In the genomic region with DNA sequence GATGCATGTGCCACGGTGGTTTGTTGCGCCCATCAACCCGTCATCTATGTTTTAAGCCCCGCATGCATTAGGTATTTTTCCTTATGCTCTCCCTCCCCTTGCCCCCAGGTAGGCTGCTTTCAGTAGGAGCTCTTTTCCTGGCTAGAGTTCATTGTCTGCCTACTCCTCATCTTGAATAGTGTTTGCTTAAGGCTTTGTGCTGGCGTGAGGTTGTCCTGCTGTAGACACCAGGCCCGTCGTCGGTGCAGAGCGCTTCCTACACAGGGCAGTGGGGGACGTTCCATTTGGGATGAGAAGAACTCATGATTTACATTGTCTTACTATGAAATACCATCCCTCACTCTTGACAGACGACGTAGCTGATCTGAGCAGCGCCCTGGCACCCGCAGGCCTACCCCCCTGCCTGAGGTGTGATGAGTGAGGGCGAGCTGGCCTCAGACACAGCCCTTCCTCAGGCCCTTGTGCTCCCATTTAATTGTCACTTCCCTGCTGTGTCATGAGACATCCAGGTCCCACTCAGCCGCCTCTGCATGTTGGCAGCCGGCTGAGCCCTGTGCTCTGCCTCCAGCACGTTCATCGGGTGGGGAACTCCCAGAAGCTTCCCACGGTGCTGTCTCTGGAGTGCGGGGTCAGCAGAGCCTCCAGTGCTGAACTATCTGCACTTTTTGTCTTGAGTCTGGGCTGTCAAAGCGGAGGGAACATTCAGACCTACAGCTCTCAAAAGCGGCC, we compare ENCODE assay signal across 9 cellular contexts.
A peak's percentile ranks its signal among the peaks of the same experiment; 100 is the strongest.
DNase-seq lines count a peak whose midpoint lies in the region; ATAC-seq and TF ChIP-seq lines count a peak whose summit lies in the region.
"Had no signal": no experiment of that assay in that cellular context is flagged by ENCODE, and none has a peak within 500 bp of the region (broad histone marks: within the 10 kb centered on the region; RNA-seq: fewer than 3 reads in every experiment).

No MANE protein-coding gene starts in this region.

- H3K4me1 Mint-ChIP-seq in chondrocyte (ENCODE audit: low read depth) = peaks cover 16% of the 10 kb centered on the region

- CTCF ChIA-PET in A673 (lab: Charles Lee) = interaction anchor here (0.6 kb wide), 1 partner anchor 101 kb away, joined by 3 read pairs; no protein-coding TSS in a partner anchor

- H3K4me3 ChIP-seq in A673 (ENCODE audit: low read depth, low read length, poor library complexity, severe bottlenecking) (no peak overlapping the region), mesodermal cell (ENCODE audit: extremely low read depth, insufficient read depth, low read length, poor library complexity, severe bottlenecking) (no peak overlapping the region)

- H3K4me1 ChIP-seq in A673 (ENCODE audit: insufficient read depth, low read length, poor library complexity, severe bottlenecking) = peaks cover 16% of the 10 kb centered on the region
- peaks cover under 1% of the 10 kb centered on the region for H3K4me1 ChIP-seq in mesodermal cell (ENCODE audit: control insufficient read depth, insufficient read depth, low read length, poor library complexity, severe bottlenecking)

- no TSS peak for BruUV-seq in A673 (replicated peaks; lab: Mats Ljungman, UMichigan)

- H3K27ac Mint-ChIP-seq in chondrocyte (ENCODE audit: unreplicated experiment) = peak overlapping the region; percentile 75

- peaks cover 1% of the 10 kb centered on the region for H3K36me3 Mint-ChIP-seq in chondrocyte (ENCODE audit: low read depth)

- no peaks in the 10 kb centered on the region for H3K9me3 Mint-ChIP-seq in chondrocyte (ENCODE audit: low read depth)

- DNase-seq in A673 (ENCODE audit: low spot score) (peak; percentile 45), NCI-H187 treated with DMSO at 0.1 percent for 48 hours (lab: John Stamatoyannopoulos, UW) (peak; percentile 28), chondrocyte (ENCODE audit: low spot score) (peak; percentile 33), NCI-H2171 treated with DMSO at 0.1 percent for 48 hours (lab: John Stamatoyannopoulos, UW) (no peak), GF-D8 (lab: John Stamatoyannopoulos, UW) (no peak)
- DNase-seq: activated T-cell treated with anti-CD3 and anti-CD28 coated beads, Interleukin-2, amount 50 U/mL, for 1 hour had no signal

- H3K4me3 Mint-ChIP-seq in chondrocyte (ENCODE audit: unreplicated experiment) = no peak overlapping the region

- ATAC-seq in HG02885 (IDR thresholded peaks at IDR 0.05; ENCODE audit: poor library complexity, unreplicated experiment) (no peak), HG03520 (IDR thresholded peaks at IDR 0.05; ENCODE audit: unreplicated experiment) (no peak)

- H3K9me3 ChIP-seq in A673 (ENCODE audit: low read depth, low read length, poor library complexity, severe bottlenecking) (no peaks in the 10 kb centered on the region), mesodermal cell (ENCODE audit: control insufficient read depth, low read length) (no peaks in the 10 kb centered on the region)

- H3K36me3 ChIP-seq in A673 (ENCODE audit: insufficient read depth, low read length, poor library complexity, severe bottlenecking) (no peaks in the 10 kb centered on the region), mesodermal cell (ENCODE audit: control insufficient read depth, insufficient read depth, low read length) (peaks cover 24% of the 10 kb centered on the region)

- no peaks in the 10 kb centered on the region for H3K27me3 Mint-ChIP-seq in chondrocyte (ENCODE audit: low read depth)

- no peak for TF ChIP-seq CTCF in A673 (conservative IDR thresholded peaks at IDR 0.05; ENCODE audit: low read depth, low read length)
- no peak for TF ChIP-seq CTCF in chondrocyte (IDR thresholded peaks at IDR 0.05)

- H3K27ac ChIP-seq in A673 (ENCODE audit: low read depth, low read length, poor library complexity, severe bottlenecking) (no peak overlapping the region), mesodermal cell (ENCODE audit: low read depth, low read length, severe bottlenecking) (peak overlapping the region; percentile 23)

- POLR2A ChIA-PET in A673 (lab: Charles Lee; ENCODE audit: low non-redundant PET) = no interaction called here

- no peaks in the 10 kb centered on the region for H3K27me3 ChIP-seq in A673 (replicated peaks; ENCODE audit: insufficient read depth, low read depth, low read length, poor library complexity)

- 89 to 97% methylated on average over 13 to 20 of the region's 23 CpGs for WGBS in mesodermal cell (ENCODE audit: insufficient coverage in 2 of 2), 2 experiments

- intact Hi-C loops in A673 (cut with micrococcal nuclease; ENCODE audit: unreplicated experiment) = no loop called here

Comparison
In these comparisons a context has a peak if more than half of its experiments do, and no peak if none do; other contexts are left out.
1. DNase-seq: peak in A673 (single experiment), NCI-H187 treated with DMSO at 0.1 percent for 48 hours (single experiment) and chondrocyte (single experiment); none in NCI-H2171 treated with DMSO at 0.1 percent for 48 hours (single experiment) and GF-D8 (single experiment).